ENCODE assay signal across 8 cellular contexts in genomic region chr19:50330365-50331078, GRCh38. TPM values are rescaled to one million over a fixed set of nuclear protein-coding genes. Genes with fewer than 3 reads are reported as not detected.
DNase-seq lines count a peak whose midpoint lies in the region; ATAC-seq, FAIRE-seq and TF ChIP-seq lines count a peak whose summit lies in the region.

No MANE protein-coding gene starts in this region.

- H3K79me2 ChIP-seq in K562 (ENCODE audit: control insufficient read depth, insufficient read depth, low read length) = peaks cover 41% of the 10 kb centered on the region

- H3K4me2 ChIP-seq in K562 (ENCODE audit: insufficient read depth, low read length) = peak overlapping the region; percentile 89

- peak; percentile 97 for DNase-seq in BE2C
- peak; percentile 56 for DNase-seq in NCI-H1417 treated with DMSO at 0.1 percent for 48 hours (lab: John Stamatoyannopoulos, UW)
- peak; percentile 72 for DNase-seq in T-helper 22 cell (ENCODE audit: low read depth)
- DNase-seq in K562 (ENCODE audit: extremely low read depth in 1 of 4, low spot score in 3 of 4) = peak; percentile 84 to 94 (median 90)
- peak; percentile 77 for DNase-seq in kidney tubule cell (ENCODE audit: low spot score)
- DNase-seq in stimulated activated CD4-positive, alpha-beta T cell treated with anti-CD3 and anti-CD28 coated beads, Interleukin-15, amount 100 ng/mL, for 24 hours = peak; percentile 92

- H3K27ac ChIP-seq in K562 (ENCODE audit: extremely low read depth, low read depth, low read length) = peak overlapping the region; percentile 76

- peak overlapping the region; percentile 71 to 89 for H3K9ac ChIP-seq in K562 (ENCODE audit: insufficient read depth in 1 of 2, low read depth in 2 of 2, low read length in 2 of 2)

- in situ Hi-C loops in K562 (cut with MboI) = loop anchor here (10.0 kb wide), 1 partner anchor 1216 kb away; the partner anchor contains the start of genes C19orf73, LIN7B and PPFIA3

- no peak for TF ChIP-seq EP300 in K562 (IDR thresholded peaks at IDR 0.05; ENCODE audit: low read length)

- H3K4me1 ChIP-seq in BE2C = no peaks in the 10 kb centered on the region
- peaks cover 54 to 85% of the 10 kb centered on the region in 2 experiments for H3K4me1 ChIP-seq in K562 (replicated peaks in 1 of 2; ENCODE audit: control insufficient read depth in 2 of 2, insufficient read depth in 2 of 2, low read length in 2 of 2)

- no peaks in the 10 kb centered on the region for H3K9me1 ChIP-seq in K562 (ENCODE audit: control insufficient read depth, insufficient read depth, low read length)

- peak; percentile 55 for TF ChIP-seq POLR2A in K562 (conservative IDR thresholded peaks at IDR 0.05)

- ATAC-seq in GM21423 (IDR thresholded peaks at IDR 0.05; ENCODE audit: unreplicated experiment) (peak; percentile 27), K562 (peak; percentile 77), GM18502 (IDR thresholded peaks at IDR 0.05; ENCODE audit: poor library complexity, unreplicated experiment) (no peak)

- POLR2A ChIA-PET in K562 (lab: Yijun Ruan, JAX) = no interaction called here

- CTCF ChIA-PET in K562 (lab: Yijun Ruan, JAX; ENCODE audit: low intra/inter-chr PET ratio) = interaction anchor here (0.6 kb wide), 1 partner anchor 78 kb away, joined by 3 read pairs; no protein-coding TSS in a partner anchor

- BruUV-seq in K562 (replicated peaks; lab: Mats Ljungman, UMichigan) = no TSS peak

- H3K27me3 ChIP-seq in BE2C (no peaks in the 10 kb centered on the region), K562 (ENCODE audit: control insufficient read depth in 2 of 2, insufficient read depth in 2 of 2, low read length in 2 of 2) (no peaks in the 10 kb centered on the region)

- H3K4me3 ChIP-seq in BE2C (ENCODE audit: low read depth, low read length) (peak overlapping the region; percentile 45), K562 (peak overlapping the region; percentile 42)

- WGBS in K562 (ENCODE audit: insufficient coverage, low coverage, missing lambda C conversion rate) = 0% methylated on average over 27 of the region's 48 CpGs

- peak; percentile 65 for FAIRE-seq in K562 (lab: Jason Lieb, UNC)

- TF ChIP-seq CTCF in BE2C (IDR thresholded peaks at IDR 0.05; ENCODE audit: low read depth, low read length) (no peak), K562 (IDR thresholded peaks at IDR 0.05 in 2 of 3, conservative IDR thresholded peaks at IDR 0.05 in 1 of 3; ENCODE audit: insufficient read depth in 2 of 3, low read depth in 1 of 3, low read length in 3 of 3) (no peak)

- no peak for TF ChIP-seq RAD21 in K562 (CRISPR knock-in tag; conservative IDR thresholded peaks at IDR 0.05 in 1 of 2, IDR thresholded peaks at IDR 0.05 in 1 of 2)

- peak overlapping the region; percentile 94 for H2AFZ ChIP-seq in K562 (ENCODE audit: low read depth, low read length)

- no peaks in the 10 kb centered on the region for H3K9me3 ChIP-seq in BE2C
- H3K9me3 ChIP-seq in K562 (replicated peaks; ENCODE audit: control insufficient read depth, insufficient read depth, low read depth, low read length) = no peaks in the 10 kb centered on the region

- intact Hi-C loops in K562 (cut with micrococcal nuclease) = no loop called here

- H3K36me3 ChIP-seq in BE2C (no peaks in the 10 kb centered on the region), K562 (ENCODE audit: control insufficient read depth, insufficient read depth, low read length) (no peaks in the 10 kb centered on the region; the same call in 2 of the 3 replicates)

- H4K20me1 ChIP-seq in K562 (replicated peaks; ENCODE audit: control insufficient read depth, insufficient read depth, low read length) = peaks cover 23% of the 10 kb centered on the region

TF ChIP-seq in K562, 482 proteins besides CTCF, POLR2A, EP300 and RAD21 (continues in another document):
- no peak for TF ChIP-seq PURB (CRISPR knock-in tag; IDR thresholded peaks at IDR 0.05; ENCODE audit: low read depth)

RNA-seq across cellular contexts. Expression of gene KCNC3, which starts 1.3 kb away (rescaled TPM):
- 7.4 TPM for polyA plus RNA-seq in BE2C (2012; ENCODE audit: insufficient read depth, insufficient read length, low read depth)
- total RNA-seq in K562 (2011; cell fraction: chromatin; rRNA removed; ENCODE audit: low replicate concordance) = 19.8 and 38.5 TPM in 2 replicates
- 17.0 and 18.4 TPM in 2 replicates for total RNA-seq in K562 (2011; cell fraction: nucleolus; rRNA removed)
- 18.8 and 48.6 TPM in 2 replicates for total RNA-seq in K562 (2011; cell fraction: nucleoplasm; rRNA removed)
- 1.8 and 4.0 TPM in 2 replicates for total RNA-seq in K562 (2014; rRNA removed)
- 1.4 and 1.7 TPM in 2 replicates for total RNA-seq in K562 (2014; rRNA removed; fragmentation: Illumina TruSeq; extraction: Trizol)
- 2.1 and 3.0 TPM in 2 replicates for total RNA-seq in K562 (2015; rRNA removed; fragmentation: Illumina TruSeq; extraction: Trizol)
- 20.2 and 26.2 TPM in 2 replicates for total RNA-seq in K562 (2021)
- 2.0 and 3.7 TPM in 2 replicates for polyA plus RNA-seq in K562 (2011; rRNA removed)
- 2.0 and 2.7 TPM in 2 replicates for polyA plus RNA-seq in K562 (2011; cell fraction: cytosol; rRNA removed)
- 12.7 and 28.1 TPM in 2 replicates for polyA plus RNA-seq in K562 (2011; cell fraction: nucleus; rRNA removed)
- 10.3 and 13.2 TPM in 2 replicates for polyA plus RNA-seq in K562 (2012)
- polyA plus RNA-seq in K562 (2014; fragmentation: Illumina TruSeq; extraction: Trizol) = 14.9 and 16.4 TPM in 2 replicates
- polyA plus RNA-seq in K562 (2014; fragmentation: Nextera tagmentation; extraction: Ambion mirVana) = under 1 TPM; 0.03 to 0.06 TPM
- 13.2 and 14.2 TPM in 2 replicates for polyA plus RNA-seq in K562 (2014; rRNA removed)
- polyA minus RNA-seq in K562 (2011; rRNA and poly(A)+ RNA removed) = 1.2 and 2.0 TPM in 2 replicates
- 8.9 and 10.9 TPM in 2 replicates for polyA minus RNA-seq in K562 (2011; cell fraction: cytosol; rRNA and poly(A)+ RNA removed)
- polyA minus RNA-seq in K562 (2011; cell fraction: nucleus; rRNA and poly(A)+ RNA removed) = 7.8 and 7.9 TPM in 2 replicates

RNA-seq across cellular contexts. Expression of gene NAPSA, which starts 34.9 kb away (rescaled TPM):
- 1.6 TPM for polyA plus RNA-seq in BE2C (2012; ENCODE audit: insufficient read depth, insufficient read length, low read depth)
- 3.9 and 8.3 TPM in 2 replicates for total RNA-seq in K562 (2011; cell fraction: chromatin; rRNA removed; ENCODE audit: low replicate concordance)
- total RNA-seq in K562 (2011; cell fraction: nucleolus; rRNA removed) = 5.0 and 5.5 TPM in 2 replicates
- total RNA-seq in K562 (2011; cell fraction: nucleoplasm; rRNA removed) = 3.6 and 5.6 TPM in 2 replicates
- 0.41 and 0.78 TPM in 2 replicates for total RNA-seq in K562 (2014; rRNA removed)
- total RNA-seq in K562 (2014; rRNA removed; fragmentation: Illumina TruSeq; extraction: Trizol) = 0.45 and 0.65 TPM in 2 replicates
- 0.45 and 0.76 TPM in 2 replicates for total RNA-seq in K562 (2015; rRNA removed; fragmentation: Illumina TruSeq; extraction: Trizol)
- 1.9 and 2.3 TPM in 2 replicates for total RNA-seq in K562 (2021)
- polyA plus RNA-seq in K562 (2011; rRNA removed) = 1.2 and 1.9 TPM in 2 replicates
- 1.4 and 1.9 TPM in 2 replicates for polyA plus RNA-seq in K562 (2011; cell fraction: cytosol; rRNA removed)
- 11.3 and 12.5 TPM in 2 replicates for polyA plus RNA-seq in K562 (2011; cell fraction: nucleus; rRNA removed)
- 2.0 and 3.0 TPM in 2 replicates for polyA plus RNA-seq in K562 (2012)
- polyA plus RNA-seq in K562 (2014; fragmentation: Illumina TruSeq; extraction: Trizol) = 0.89 and 1.1 TPM in 2 replicates
- polyA plus RNA-seq in K562 (2014; fragmentation: Nextera tagmentation; extraction: Ambion mirVana) = under 1 TPM; 0.25 to 0.49 TPM
- polyA plus RNA-seq in K562 (2014; rRNA removed) = 0.69 and 1.6 TPM in 2 replicates
- polyA minus RNA-seq in K562 (2011; rRNA and poly(A)+ RNA removed) = 0.42 and 0.57 TPM in 2 replicates
- polyA minus RNA-seq in K562 (2011; cell fraction: cytosol; rRNA and poly(A)+ RNA removed) = 1.5 TPM in 1 of 2 replicates, not detected in the other
- 2.0 and 2.2 TPM in 2 replicates for polyA minus RNA-seq in K562 (2011; cell fraction: nucleus; rRNA and poly(A)+ RNA removed)

RNA-seq across cellular contexts. Expression of gene NR1H2, which starts 45.7 kb away (rescaled TPM):
- 65.7 TPM for polyA plus RNA-seq in BE2C (2012; ENCODE audit: insufficient read depth, insufficient read length, low read depth)
- 31.6 and 83.2 TPM in 2 replicates for total RNA-seq in K562 (2011; cell fraction: chromatin; rRNA removed; ENCODE audit: low replicate concordance)
- 66.3 and 72.5 TPM in 2 replicates for total RNA-seq in K562 (2011; cell fraction: nucleolus; rRNA removed)
- 41.0 and 45.6 TPM in 2 replicates for total RNA-seq in K562 (2011; cell fraction: nucleoplasm; rRNA removed)
- total RNA-seq in K562 (2014; rRNA removed) = 51.4 and 68.1 TPM in 2 replicates
- total RNA-seq in K562 (2014; rRNA removed; fragmentation: Illumina TruSeq; extraction: Trizol) = 10.6 and 12.3 TPM in 2 replicates
- total RNA-seq in K562 (2015; rRNA removed; fragmentation: Illumina TruSeq; extraction: Trizol) = 32.9 and 35.0 TPM in 2 replicates
- total RNA-seq in K562 (2021) = 56.7 and 58.2 TPM in 2 replicates
- 24.0 and 37.5 TPM in 2 replicates for polyA plus RNA-seq in K562 (2011; rRNA removed)
- 42.2 and 70.3 TPM in 2 replicates for polyA plus RNA-seq in K562 (2011; cell fraction: cytosol; rRNA removed)
- polyA plus RNA-seq in K562 (2011; cell fraction: nucleus; rRNA removed) = 71.7 and 110 TPM in 2 replicates
- polyA plus RNA-seq in K562 (2012) = 51.4 and 65.3 TPM in 2 replicates
- 23.8 and 51.0 TPM in 2 replicates for polyA plus RNA-seq in K562 (2014; fragmentation: Illumina TruSeq; extraction: Trizol)
- 1 to 10 TPM in 1 of 2 experiments, under 1 TPM in 1; 0.11 to 1.5 TPM for polyA plus RNA-seq in K562 (2014; fragmentation: Nextera tagmentation; extraction: Ambion mirVana)
- 61.9 and 73.8 TPM in 2 replicates for polyA plus RNA-seq in K562 (2014; rRNA removed)
- 12.7 and 17.8 TPM in 2 replicates for polyA minus RNA-seq in K562 (2011; rRNA and poly(A)+ RNA removed)
- 15.7 and 17.4 TPM in 2 replicates for polyA minus RNA-seq in K562 (2011; cell fraction: cytosol; rRNA and poly(A)+ RNA removed)
- 28.8 and 37.7 TPM in 2 replicates for polyA minus RNA-seq in K562 (2011; cell fraction: nucleus; rRNA and poly(A)+ RNA removed)

RNA-seq across cellular contexts. Expression of gene POLD1, which starts 53.6 kb away (rescaled TPM):
- 20.8 TPM for polyA plus RNA-seq in BE2C (2012; ENCODE audit: insufficient read depth, insufficient read length, low read depth)
- 79.9 and 373 TPM in 2 replicates for total RNA-seq in K562 (2011; cell fraction: chromatin; rRNA removed; ENCODE audit: low replicate concordance)
- 460 and 477 TPM in 2 replicates for total RNA-seq in K562 (2011; cell fraction: nucleolus; rRNA removed)
- total RNA-seq in K562 (2011; cell fraction: nucleoplasm; rRNA removed) = 147 and 179 TPM in 2 replicates
- total RNA-seq in K562 (2014; rRNA removed) (258 and 338 TPM in 2 replicates), K562 (2014; rRNA removed; fragmentation: Illumina TruSeq; extraction: Trizol) (15.3 and 28.3 TPM in 2 replicates), K562 (2015; rRNA removed; fragmentation: Illumina TruSeq; extraction: Trizol) (89.4 and 95.2 TPM in 2 replicates), K562 (2021) (296 and 312 TPM in 2 replicates)
- polyA plus RNA-seq in K562 (2011; rRNA removed) (45.2 and 88.6 TPM in 2 replicates), K562 (2014; fragmentation: Illumina TruSeq; extraction: Trizol) (47.8 and 97.9 TPM in 2 replicates), K562 (2014; fragmentation: Nextera tagmentation; extraction: Ambion mirVana) (1 to 10 TPM; 1.3 to 6.4 TPM), K562 (2014; rRNA removed) (161 and 163 TPM in 2 replicates)
- polyA plus RNA-seq in K562 (2011; cell fraction: cytosol; rRNA removed) = 86.2 and 222 TPM in 2 replicates
- polyA plus RNA-seq in K562 (2011; cell fraction: nucleus; rRNA removed) = 460 and 607 TPM in 2 replicates
- polyA plus RNA-seq in K562 (2012) = 164 and 224 TPM in 2 replicates
- polyA minus RNA-seq in K562 (2011; rRNA and poly(A)+ RNA removed) = 33.3 and 52.7 TPM in 2 replicates
- polyA minus RNA-seq in K562 (2011; cell fraction: cytosol; rRNA and poly(A)+ RNA removed) = 165 and 236 TPM in 2 replicates
- polyA minus RNA-seq in K562 (2011; cell fraction: nucleus; rRNA and poly(A)+ RNA removed) = 166 and 171 TPM in 2 replicates
